Comparison of ENCODE assay signal across 8 cellular contexts in genomic region chr9:126722252-126722921, GRCh38.
DNase-seq lines count a peak whose midpoint lies in the region; ATAC-seq and FAIRE-seq lines count a peak whose summit lies in the region.

No MANE protein-coding gene starts in this region.

- H3K27ac Mint-ChIP-seq in T-helper 1 cell treated with Interleukin-12 subunit alpha and Interleukin-12 subunit beta and Interleukin-4 antibody, amounts not matched to agents 30 μg/mL and 1 μg/mL, for 36 hours = peak overlapping the region; percentile 81

- peaks cover 13% of the 10 kb centered on the region for H3K27me3 Mint-ChIP-seq in T-helper 1 cell treated with Interleukin-12 subunit alpha and Interleukin-12 subunit beta and Interleukin-4 antibody, amounts not matched to agents 30 μg/mL and 1 μg/mL, for 36 hours (ENCODE audit: low read depth)

- peak overlapping the region; percentile 69 to 86 for H3K27ac ChIP-seq in small intestine (ENCODE audit: low read depth in 1 of 2, low read length in 1 of 2)

- FAIRE-seq in small intestine (lab: Jason Lieb, UNC) = no peak

- H3K9me3 Mint-ChIP-seq in T-helper 1 cell treated with Interleukin-12 subunit alpha and Interleukin-12 subunit beta and Interleukin-4 antibody, amounts not matched to agents 30 μg/mL and 1 μg/mL, for 36 hours = no peaks in the 10 kb centered on the region

- DNase-seq in DMS53 treated with DMSO at 0.1 percent for 48 hours (lab: John Stamatoyannopoulos, UW; ENCODE audit: unreplicated experiment) (peak; percentile 34), KBM-7 (peak; percentile 76), amniotic stem cell (lab: John Stamatoyannopoulos, UW) (peak; percentile 24), small intestine (peak; percentile 56), NCI-H446 treated with DMSO at 0.1 percent for 48 hours (lab: John Stamatoyannopoulos, UW) (no peak)

- peak overlapping the region; percentile 75 for H3K4me3 Mint-ChIP-seq in T-helper 1 cell treated with Interleukin-12 subunit alpha and Interleukin-12 subunit beta and Interleukin-4 antibody, amounts not matched to agents 30 μg/mL and 1 μg/mL, for 36 hours

- H3K36me3 ChIP-seq in iPS-15b (ENCODE audit: control insufficient read depth, insufficient read depth, low read length) = no peaks in the 10 kb centered on the region
- H3K36me3 ChIP-seq in small intestine (ENCODE audit: control insufficient read depth in 2 of 2, insufficient read depth in 2 of 2, low read length in 2 of 2) = no peaks in the 10 kb centered on the region

- 2 to 4% (median 2%) methylated on average over 29 to 45 of the region's 45 CpGs for WGBS in small intestine, 3 donors

- in situ Hi-C loops in KBM-7 (cut with MboI; ENCODE audit: low pct_unique_long_range_greater_than_20kb, low sequenced_read_pairs) = no loop called here

- H3K4me1 ChIP-seq in iPS-15b (ENCODE audit: control insufficient read depth, insufficient read depth, low read length) (no peaks in the 10 kb centered on the region), small intestine (ENCODE audit: control insufficient read depth in 2 of 2, insufficient read depth in 1 of 2, low read depth in 1 of 2, low read length in 1 of 2) (no peaks in the 10 kb centered on the region)

- H3K27me3 ChIP-seq in iPS-15b (ENCODE audit: control insufficient read depth, insufficient read depth, low read length) = peaks cover 32% of the 10 kb centered on the region
- H3K27me3 ChIP-seq in small intestine (ENCODE audit: control insufficient read depth in 2 of 2, insufficient read depth in 2 of 2, low read length in 2 of 2) = no peaks in the 10 kb centered on the region

- ATAC-seq in GM21529 (IDR thresholded peaks at IDR 0.05; ENCODE audit: unreplicated experiment) = peak; percentile 79

- peaks cover 2% of the 10 kb centered on the region for H3K36me3 Mint-ChIP-seq in T-helper 1 cell treated with Interleukin-12 subunit alpha and Interleukin-12 subunit beta and Interleukin-4 antibody, amounts not matched to agents 30 μg/mL and 1 μg/mL, for 36 hours (ENCODE audit: low read depth)

- no peak overlapping the region for H3K9ac ChIP-seq in iPS-15b (ENCODE audit: low read depth, low read length)

- H3K4me3 ChIP-seq in iPS-15b (ENCODE audit: low read depth, low read length) = peak overlapping the region; percentile 66
- H3K4me3 ChIP-seq in small intestine (ENCODE audit: low read depth in 1 of 2, low read length in 2 of 2) = peak overlapping the region; percentile 44 to 59

- no peaks in the 10 kb centered on the region for H3K9me3 ChIP-seq in iPS-15b (ENCODE audit: control insufficient read depth, insufficient read depth, low read length)
- no peaks in the 10 kb centered on the region for H3K9me3 ChIP-seq in small intestine (ENCODE audit: control insufficient read depth, low read depth)

- peaks cover 33% of the 10 kb centered on the region for H3K4me1 Mint-ChIP-seq in T-helper 1 cell treated with Interleukin-12 subunit alpha and Interleukin-12 subunit beta and Interleukin-4 antibody, amounts not matched to agents 30 μg/mL and 1 μg/mL, for 36 hours (ENCODE audit: low read depth)
